ENCODE assay signal across 2 cellular contexts in the genomic region with DNA sequence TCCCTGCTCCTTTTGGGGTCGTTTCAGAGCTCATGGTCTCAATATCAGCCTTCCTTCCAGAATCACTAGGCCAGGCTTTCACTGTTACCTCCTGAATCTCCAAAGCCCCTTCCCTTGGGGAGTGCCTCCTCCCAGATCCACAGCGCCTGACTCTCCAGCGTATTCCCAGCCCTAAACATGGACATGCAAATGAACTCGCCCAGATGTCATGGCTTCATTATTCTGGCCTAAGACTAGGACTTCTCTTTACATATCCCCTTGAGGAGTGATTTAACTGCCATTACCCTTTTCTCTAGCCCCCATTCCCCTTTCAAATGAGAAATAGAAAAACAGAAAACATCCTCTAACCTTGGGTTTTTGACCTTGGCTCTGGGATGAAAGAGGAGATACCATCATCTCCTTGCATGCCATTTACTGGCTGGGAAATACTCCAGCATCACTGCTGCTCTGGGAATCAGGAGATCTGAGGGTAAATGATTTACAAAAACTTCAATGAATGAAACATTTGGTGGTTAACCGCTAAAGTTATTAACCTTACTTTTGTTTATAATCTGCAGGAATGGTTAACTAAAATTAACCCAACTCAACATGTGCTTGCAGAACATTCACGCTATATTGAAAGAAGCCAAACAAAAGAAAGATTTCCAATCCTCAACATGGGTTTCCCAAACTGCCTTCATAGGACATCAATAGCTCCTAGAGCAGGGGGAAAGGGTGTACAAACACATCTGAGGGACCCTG.
TF ChIP-seq lines count a peak whose summit lies in the region.

No MANE protein-coding gene starts in this region.

TF ChIP-seq in SK-N-SH, 30 proteins besides CTCF, POLR2A, EP300 and RAD21 (continued from another document):
- TF ChIP-seq, protein P1, sequence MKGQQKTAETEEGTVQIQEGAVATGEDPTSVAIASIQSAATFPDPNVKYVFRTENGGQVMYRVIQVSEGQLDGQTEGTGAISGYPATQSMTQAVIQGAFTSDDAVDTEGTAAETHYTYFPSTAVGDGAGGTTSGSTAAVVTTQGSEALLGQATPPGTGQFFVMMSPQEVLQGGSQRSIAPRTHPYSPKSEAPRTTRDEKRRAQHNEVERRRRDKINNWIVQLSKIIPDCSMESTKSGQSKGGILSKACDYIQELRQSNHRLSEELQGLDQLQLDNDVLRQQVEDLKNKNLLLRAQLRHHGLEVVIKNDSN (IDR thresholded peaks at IDR 0.05; ENCODE audit: borderline replicate concordance, low read depth) = no peak
- TF ChIP-seq SMC3 (IDR thresholded peaks at IDR 0.05; ENCODE audit: low read depth, low read length) = no peak
- TF ChIP-seq IRF3 (IDR thresholded peaks at IDR 0.05; ENCODE audit: low read depth, low read length) = no peak
- TF ChIP-seq RCOR1 (IDR thresholded peaks at IDR 0.05; ENCODE audit: low read length) = no peak
- TF ChIP-seq SIN3A (IDR thresholded peaks at IDR 0.05; ENCODE audit: borderline replicate concordance, low read depth, low read length) = no peak
- no peak for TF ChIP-seq CHD2 (IDR thresholded peaks at IDR 0.05; ENCODE audit: low read length, partially characterized antibody)
- TF ChIP-seq NFIC (IDR thresholded peaks at IDR 0.05; ENCODE audit: borderline replicate concordance) = no peak
- TF ChIP-seq POLR2AphosphoS5 (IDR thresholded peaks at IDR 0.05; ENCODE audit: low read depth, low read length) = no peak
- TF ChIP-seq USF2 (IDR thresholded peaks at IDR 0.05; ENCODE audit: borderline replicate concordance, low read depth, low read length) = no peak
- no peak for TF ChIP-seq MEF2A (IDR thresholded peaks at IDR 0.05; ENCODE audit: borderline replicate concordance, low read depth)

TF ChIP-seq in SK-N-SH treated with all-trans-retinoic acid at 6 μM for 48 hours, 23 proteins besides CTCF, POLR2A, EP300 and RAD21:
- TF ChIP-seq POU6F1 (CRISPR knock-in tag; IDR thresholded peaks at IDR 0.05; ENCODE audit: borderline replicate concordance, low read depth) (no peak), RARB (CRISPR knock-in tag; IDR thresholded peaks at IDR 0.05) (no peak), ZNF70 (CRISPR knock-in tag; IDR thresholded peaks at IDR 0.05) (no peak), ZC3H10 (CRISPR knock-in tag; IDR thresholded peaks at IDR 0.05) (no peak), ZFP3 (CRISPR knock-in tag; IDR thresholded peaks at IDR 0.05) (no peak), ISL1 (CRISPR knock-in tag; IDR thresholded peaks at IDR 0.05) (no peak), TOX (CRISPR knock-in tag; IDR thresholded peaks at IDR 0.05; ENCODE audit: borderline replicate concordance) (no peak), SNAI2 (CRISPR knock-in tag; IDR thresholded peaks at IDR 0.05) (no peak)
- TF ChIP-seq, protein P2, sequence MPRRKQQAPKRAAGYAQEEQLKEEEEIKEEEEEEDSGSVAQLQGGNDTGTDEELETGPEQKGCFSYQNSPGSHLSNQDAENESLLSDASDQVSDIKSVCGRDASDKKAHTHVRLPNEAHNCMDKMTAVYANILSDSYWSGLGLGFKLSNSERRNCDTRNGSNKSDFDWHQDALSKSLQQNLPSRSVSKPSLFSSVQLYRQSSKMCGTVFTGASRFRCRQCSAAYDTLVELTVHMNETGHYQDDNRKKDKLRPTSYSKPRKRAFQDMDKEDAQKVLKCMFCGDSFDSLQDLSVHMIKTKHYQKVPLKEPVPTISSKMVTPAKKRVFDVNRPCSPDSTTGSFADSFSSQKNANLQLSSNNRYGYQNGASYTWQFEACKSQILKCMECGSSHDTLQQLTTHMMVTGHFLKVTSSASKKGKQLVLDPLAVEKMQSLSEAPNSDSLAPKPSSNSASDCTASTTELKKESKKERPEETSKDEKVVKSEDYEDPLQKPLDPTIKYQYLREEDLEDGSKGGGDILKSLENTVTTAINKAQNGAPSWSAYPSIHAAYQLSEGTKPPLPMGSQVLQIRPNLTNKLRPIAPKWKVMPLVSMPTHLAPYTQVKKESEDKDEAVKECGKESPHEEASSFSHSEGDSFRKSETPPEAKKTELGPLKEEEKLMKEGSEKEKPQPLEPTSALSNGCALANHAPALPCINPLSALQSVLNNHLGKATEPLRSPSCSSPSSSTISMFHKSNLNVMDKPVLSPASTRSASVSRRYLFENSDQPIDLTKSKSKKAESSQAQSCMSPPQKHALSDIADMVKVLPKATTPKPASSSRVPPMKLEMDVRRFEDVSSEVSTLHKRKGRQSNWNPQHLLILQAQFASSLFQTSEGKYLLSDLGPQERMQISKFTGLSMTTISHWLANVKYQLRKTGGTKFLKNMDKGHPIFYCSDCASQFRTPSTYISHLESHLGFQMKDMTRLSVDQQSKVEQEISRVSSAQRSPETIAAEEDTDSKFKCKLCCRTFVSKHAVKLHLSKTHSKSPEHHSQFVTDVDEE (CRISPR knock-in tag; IDR thresholded peaks at IDR 0.05) = no peak
- TF ChIP-seq, protein P3, sequence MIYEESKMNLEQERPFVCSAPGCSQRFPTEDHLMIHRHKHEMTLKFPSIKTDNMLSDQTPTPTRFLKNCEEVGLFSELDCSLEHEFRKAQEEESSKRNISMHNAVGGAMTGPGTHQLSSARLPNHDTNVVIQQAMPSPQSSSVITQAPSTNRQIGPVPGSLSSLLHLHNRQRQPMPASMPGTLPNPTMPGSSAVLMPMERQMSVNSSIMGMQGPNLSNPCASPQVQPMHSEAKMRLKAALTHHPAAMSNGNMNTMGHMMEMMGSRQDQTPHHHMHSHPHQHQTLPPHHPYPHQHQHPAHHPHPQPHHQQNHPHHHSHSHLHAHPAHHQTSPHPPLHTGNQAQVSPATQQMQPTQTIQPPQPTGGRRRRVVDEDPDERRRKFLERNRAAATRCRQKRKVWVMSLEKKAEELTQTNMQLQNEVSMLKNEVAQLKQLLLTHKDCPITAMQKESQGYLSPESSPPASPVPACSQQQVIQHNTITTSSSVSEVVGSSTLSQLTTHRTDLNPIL (CRISPR knock-in tag; IDR thresholded peaks at IDR 0.05; ENCODE audit: low read depth) = no peak
